1 cellular context compared by ENCODE assay signal in genomic region chr11:62753736-62754603, GRCh38.
TF ChIP-seq lines count a peak whose summit lies in the region.

ZBTB3 (minus strand) TSS chr11:62754160; CDS start chr11:62753664, 496 bp downstream.

TF ChIP-seq in K562, 482 proteins besides CTCF, POLR2A, EP300 and RAD21 (continued from another document and continues in another):
- TF ChIP-seq MAX (CRISPR knock-in tag; IDR thresholded peaks at IDR 0.05) = peak; percentile 85
- 0 out of 2 replicates have a peak, but pooled peaks have one; percentile 41 for TF ChIP-seq GTF2F1 (IDR thresholded peaks at IDR 0.05; ENCODE audit: low read depth, low read length)
- peak in 1 of 2 experiments; percentile 62; a peak in 1 of 3 replicates for TF ChIP-seq CBX3 (IDR thresholded peaks at IDR 0.05; ENCODE audit: borderline replicate concordance in 1 of 2, low read length in 2 of 2)
- peak; percentile 95 for TF ChIP-seq ZBTB40 (IDR thresholded peaks at IDR 0.05)
- TF ChIP-seq ZBTB40 (CRISPR knock-in tag; IDR thresholded peaks at IDR 0.05) = no peak
- TF ChIP-seq EP400 (IDR thresholded peaks at IDR 0.05) = peak; percentile 91
- TF ChIP-seq POLR2G (IDR thresholded peaks at IDR 0.05; ENCODE audit: low read depth, low read length) = peak; percentile 96
- peak; percentile 87 for TF ChIP-seq CHD2 (IDR thresholded peaks at IDR 0.05; ENCODE audit: low read depth, low read length)
- 0 out of 2 replicates have a peak, but pooled peaks have one; percentile 7 for TF ChIP-seq ZNF316 (IDR thresholded peaks at IDR 0.05)
- peak in 1 of 2 experiments; percentile 61; a peak in 1 of 4 replicates for TF ChIP-seq MNT (conservative IDR thresholded peaks at IDR 0.05)
- TF ChIP-seq ATF7 (IDR thresholded peaks at IDR 0.05) = peak; percentile 87
- TF ChIP-seq MYC (IDR thresholded peaks at IDR 0.05; ENCODE audit: low read depth, low read length) = peak; percentile 13; the same call in 1 of the 2 replicates
- TF ChIP-seq MYC (CRISPR knock-in tag; IDR thresholded peaks at IDR 0.05; ENCODE audit: borderline replicate concordance, low read depth) = no peak; the same call in 1 of the 2 replicates
- peak; percentile 69 for TF ChIP-seq TBP (optimal IDR thresholded peaks at IDR 0.05; ENCODE audit: low read depth, low read length)
- TF ChIP-seq ZNF75A (CRISPR knock-in tag; IDR thresholded peaks at IDR 0.05) = 0 out of 2 replicates have a peak, but pooled peaks have one; percentile 28
- no peak for TF ChIP-seq SMARCA4 (IDR thresholded peaks at IDR 0.05)
- TF ChIP-seq CCAR2 (IDR thresholded peaks at IDR 0.05; ENCODE audit: low read depth, low read length) = no peak
- TF ChIP-seq SETDB1 (IDR thresholded peaks at IDR 0.05; ENCODE audit: low read length) = no peak
- no peak for TF ChIP-seq SAP30 (IDR thresholded peaks at IDR 0.05; ENCODE audit: borderline replicate concordance, insufficient read depth, low read depth, low read length, poor library complexity, severe bottlenecking)
- TF ChIP-seq TAF1 (IDR thresholded peaks at IDR 0.05; ENCODE audit: control insufficient read depth, extremely low read depth, insufficient read depth, low read length, severe bottlenecking) = peak; percentile 36
- no peak for TF ChIP-seq PTBP1 (IDR thresholded peaks at IDR 0.05; ENCODE audit: low read depth, low read length)
- peak; percentile 49 to 83; a peak in 3 of 4 replicates for TF ChIP-seq UBTF (IDR thresholded peaks at IDR 0.05; ENCODE audit: borderline replicate concordance in 1 of 2, low read depth in 2 of 2, low read length in 2 of 2)
- TF ChIP-seq NCOA1 (IDR thresholded peaks at IDR 0.05; ENCODE audit: low read depth) = no peak
- no peak for TF ChIP-seq PHTF2 (CRISPR knock-in tag; IDR thresholded peaks at IDR 0.05)
- TF ChIP-seq HMGXB4 (CRISPR knock-in tag; IDR thresholded peaks at IDR 0.05) = peak; percentile 67; the same call in 1 of the 2 replicates
- TF ChIP-seq VEZF1 (CRISPR knock-in tag; IDR thresholded peaks at IDR 0.05) = peak; percentile 80
- TF ChIP-seq NFYB (IDR thresholded peaks at IDR 0.05; ENCODE audit: extremely low read depth, insufficient read length) = peak; percentile 98
- TF ChIP-seq SOX6 (IDR thresholded peaks at IDR 0.05) = peak; percentile 70
- no peak for TF ChIP-seq PHB2 (IDR thresholded peaks at IDR 0.05; ENCODE audit: low read depth)
- TF ChIP-seq POLR2AphosphoS2 (IDR thresholded peaks at IDR 0.05; ENCODE audit: low read length) = peak; percentile 61; the same call in 1 of the 2 replicates
- no peak for TF ChIP-seq BRD4 (IDR thresholded peaks at IDR 0.05)
- no peak for TF ChIP-seq RERE (CRISPR knock-in tag; IDR thresholded peaks at IDR 0.05; ENCODE audit: borderline replicate concordance)
- TF ChIP-seq FOXP1 (CRISPR knock-in tag; IDR thresholded peaks at IDR 0.05) = peak; percentile 70; the same call in 1 of the 2 replicates
- TF ChIP-seq RBM25 (IDR thresholded peaks at IDR 0.05; ENCODE audit: low read depth, low read length, severe bottlenecking) = peak; percentile 95
